In the genomic region with DNA sequence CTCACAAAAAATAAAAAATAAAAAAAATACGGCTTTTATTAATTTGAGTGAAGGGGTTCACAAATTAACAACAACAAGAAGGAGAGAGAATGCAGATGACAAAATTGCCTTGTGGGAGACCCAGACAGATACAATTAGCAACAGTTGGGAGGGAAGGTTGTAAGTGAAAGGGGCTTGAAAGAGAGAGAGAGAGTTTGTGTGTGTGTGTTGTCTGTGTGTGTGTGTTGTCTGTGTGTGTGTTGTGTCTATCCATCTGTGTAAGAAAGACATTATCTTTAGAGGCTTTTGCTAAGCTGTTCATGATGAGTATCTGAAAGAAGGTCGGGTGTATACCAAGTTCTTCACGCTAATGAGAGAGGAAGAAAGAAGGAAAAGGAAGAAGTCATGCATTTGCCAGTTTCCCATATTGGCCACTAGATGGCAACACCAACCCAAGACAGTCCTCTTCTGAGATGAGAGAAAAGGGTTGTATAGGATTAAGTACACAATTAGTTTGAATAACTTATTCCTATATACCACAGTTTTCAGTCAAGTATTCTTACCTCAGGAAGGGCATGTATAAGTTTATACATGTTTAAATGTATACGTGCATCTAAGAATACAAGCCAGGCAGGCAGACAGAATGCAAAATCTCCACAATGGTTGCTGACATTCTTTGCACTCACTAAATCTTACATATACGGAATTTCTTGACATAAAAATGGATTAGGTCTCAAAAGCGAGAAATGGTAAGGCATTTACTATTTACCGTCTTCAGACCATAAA, we compare ENCODE assay signal across 7 cellular contexts.
DNase-seq lines count a peak whose midpoint lies in the region; ATAC-seq, FAIRE-seq and TF ChIP-seq lines count a peak whose summit lies in the region.

No MANE protein-coding gene starts in this region.

- 15% methylated on average over 7 of the region's 7 CpGs for WGBS in right cardiac atrium

- H3K4me3 Mint-ChIP-seq in astrocyte (ENCODE audit: unreplicated experiment): no peak overlapping the region

- TF ChIP-seq CTCF in GM20000 (IDR thresholded peaks at IDR 0.05; ENCODE audit: extremely low read depth, missing control alignments) (peak; percentile 56), OCI-LY3 (IDR thresholded peaks at IDR 0.05; ENCODE audit: low read depth, low read length) (peak; percentile 98), astrocyte (IDR thresholded peaks at IDR 0.05; ENCODE audit: insufficient read depth, low read depth, low read length) (peak; percentile 98)

- H4K20me1 ChIP-seq in OCI-LY3 (ENCODE audit: insufficient read depth, low read length) (no peaks in the 10 kb centered on the region), astrocyte (ENCODE audit: insufficient read depth, low read length) (no peaks in the 10 kb centered on the region)

- H3K4me3 ChIP-seq in OCI-LY3 (ENCODE audit: low read length) (peak overlapping the region; percentile 76), astrocyte (ENCODE audit: insufficient read depth, low read depth, low read length) (peak overlapping the region; percentile 57), right cardiac atrium (ENCODE audit: low read length) (peak overlapping the region; percentile 54)

- H3K36me3 Mint-ChIP-seq in astrocyte (ENCODE audit: low read depth, unreplicated experiment): no peaks in the 10 kb centered on the region

- H2AFZ ChIP-seq in OCI-LY3 (ENCODE audit: low read depth, low read length) (peak overlapping the region; percentile 33), astrocyte (ENCODE audit: low read depth, low read length) (peak overlapping the region; percentile 77)

- no peaks in the 10 kb centered on the region for H3K79me2 ChIP-seq in OCI-LY3 (ENCODE audit: low read length)
- no peaks in the 10 kb centered on the region for H3K79me2 ChIP-seq in astrocyte (ENCODE audit: insufficient read depth, low read length)

- H3K27ac ChIP-seq in OCI-LY3 (ENCODE audit: low read length): no peak overlapping the region; the same call in 1 of the 2 replicates
- peak overlapping the region; percentile 44 for H3K27ac ChIP-seq in astrocyte (ENCODE audit: low read depth, low read length)
- no peak overlapping the region for H3K27ac ChIP-seq in right cardiac atrium (ENCODE audit: low read length)

- H3K4me1 ChIP-seq in OCI-LY3 (ENCODE audit: low read length) (peaks cover 23% of the 10 kb centered on the region), astrocyte (ENCODE audit: insufficient read depth, low read length) (peaks cover 7% of the 10 kb centered on the region), right cardiac atrium (ENCODE audit: control insufficient read depth, insufficient read depth, low read length) (no peaks in the 10 kb centered on the region)

- peak overlapping the region; percentile 30 for H3K27ac Mint-ChIP-seq in astrocyte (ENCODE audit: unreplicated experiment)

- DNase-seq in EL (peak; percentile 71), GM20000 (ENCODE audit: low spot score) (peak; percentile 57), astrocyte (ENCODE audit: low read depth) (peak; percentile 44), right cardiac atrium (peak in 1 of 3 donors; percentile 11), sciatic nerve (ENCODE audit: low spot score) (no peak)

- no peaks in the 10 kb centered on the region for H3K27me3 ChIP-seq in OCI-LY3 (ENCODE audit: low read depth, low read length)
- H3K27me3 ChIP-seq in astrocyte (ENCODE audit: insufficient read depth, low read length): no peaks in the 10 kb centered on the region
- no peaks in the 10 kb centered on the region for H3K27me3 ChIP-seq in right cardiac atrium (ENCODE audit: control insufficient read depth, insufficient read depth)

- H3K4me1 Mint-ChIP-seq in astrocyte (ENCODE audit: low read depth, unreplicated experiment): peaks cover 9% of the 10 kb centered on the region

- peak overlapping the region; percentile 56 for H3K9ac ChIP-seq in OCI-LY3 (ENCODE audit: low read length)
- H3K9ac ChIP-seq in astrocyte (ENCODE audit: low read length): peak overlapping the region; percentile 63

- H3K9me3 ChIP-seq in OCI-LY3 (ENCODE audit: insufficient read depth, low read length): no peaks in the 10 kb centered on the region
- no peaks in the 10 kb centered on the region for H3K9me3 ChIP-seq in astrocyte (ENCODE audit: insufficient read depth, low read depth, low read length)
- no peaks in the 10 kb centered on the region for H3K9me3 ChIP-seq in right cardiac atrium (ENCODE audit: control insufficient read depth, low read length)

- H3K4me2 ChIP-seq in OCI-LY3 (ENCODE audit: low read length) (peak overlapping the region; percentile 88), astrocyte (ENCODE audit: low read length) (peak overlapping the region; percentile 85)

- H3K36me3 ChIP-seq in OCI-LY3 (replicated peaks; ENCODE audit: low read depth, low read length) (no peaks in the 10 kb centered on the region), astrocyte (ENCODE audit: insufficient read depth, low read length) (no peaks in the 10 kb centered on the region)

- H3K27me3 Mint-ChIP-seq in astrocyte (ENCODE audit: low read depth, unreplicated experiment): no peaks in the 10 kb centered on the region

- peak; percentile 74 for ATAC-seq in HG03571 (IDR thresholded peaks at IDR 0.05; ENCODE audit: unreplicated experiment)
- ATAC-seq in right cardiac atrium: peak; percentile 89 to 90
- peak; percentile 91 for ATAC-seq in sciatic nerve

- intact Hi-C loops in right cardiac atrium (cut with DNase I) (loop anchor here in 3 of 4 donors (5.0 to 10.0 kb wide), 3 partner anchors 201 to 371 kb away; a partner anchor contains a TSS), sciatic nerve (cut with DNase I) (no loop called here)

- no peaks in the 10 kb centered on the region for H3K9me3 Mint-ChIP-seq in astrocyte (ENCODE audit: unreplicated experiment)

- peak; percentile 64 for FAIRE-seq in astrocyte (lab: Jason Lieb, UNC)
